Comparison of ENCODE assay signal across 1 cellular context in genomic region chr6:33312361-33313104, GRCh38.
TF ChIP-seq lines count a peak whose summit lies in the region.

No MANE protein-coding gene starts in this region.

TF ChIP-seq in K562, 482 proteins besides CTCF, POLR2A, EP300 and RAD21 (continues in another document):
- TF ChIP-seq HDAC1 (IDR thresholded peaks at IDR 0.05) (peak in 1 of 2 experiments; percentile 73; a peak in 2 of 4 replicates), ZNF282 (CRISPR knock-in tag; IDR thresholded peaks at IDR 0.05) (no peak), ZEB2 (IDR thresholded peaks at IDR 0.05) (peak; percentile 71; the same call in 1 of the 2 replicates), SMAD2 (IDR thresholded peaks at IDR 0.05; ENCODE audit: low read depth, low read length) (no peak), ATF1 (CRISPR knock-in tag; IDR thresholded peaks at IDR 0.05) (no peak), ATF1 (tag; IDR thresholded peaks at IDR 0.05) (peak; percentile 37), ZNF511 (CRISPR knock-in tag; IDR thresholded peaks at IDR 0.05) (peak; percentile 32; the same call in 1 of the 2 replicates), CLOCK (CRISPR knock-in tag; IDR thresholded peaks at IDR 0.05; ENCODE audit: borderline replicate concordance) (no peak), ARID3B (CRISPR knock-in tag; IDR thresholded peaks at IDR 0.05; ENCODE audit: borderline replicate concordance) (no peak), HBP1 (CRISPR knock-in tag; IDR thresholded peaks at IDR 0.05) (no peak), CCNT2 (IDR thresholded peaks at IDR 0.05; ENCODE audit: borderline replicate concordance, extremely low read depth, insufficient read length, low read depth, low read length) (no peak), USF1 (CRISPR knock-in tag; IDR thresholded peaks at IDR 0.05) (peak; percentile 72), BDP1 (IDR thresholded peaks at IDR 0.05; ENCODE audit: insufficient read depth, insufficient read length) (no peak), ZNF197 (CRISPR knock-in tag; IDR thresholded peaks at IDR 0.05; ENCODE audit: low read depth) (no peak), ZBTB9 (CRISPR knock-in tag; IDR thresholded peaks at IDR 0.05) (peak; percentile 32; the same call in 1 of the 2 replicates), PHB (CRISPR knock-in tag; IDR thresholded peaks at IDR 0.05) (no peak), MEIS2 (IDR thresholded peaks at IDR 0.05; ENCODE audit: partially characterized antibody) (peak; percentile 8), VEZF1 (CRISPR knock-in tag; IDR thresholded peaks at IDR 0.05) (peak; percentile 84), IRF1 (CRISPR knock-in tag; IDR thresholded peaks at IDR 0.05; ENCODE audit: borderline replicate concordance) (no peak), USF2 (CRISPR knock-in tag; IDR thresholded peaks at IDR 0.05) (peak; percentile 73), CBX3 (IDR thresholded peaks at IDR 0.05; ENCODE audit: borderline replicate concordance in 1 of 2, low read length in 2 of 2) (0 out of 3 replicates have a peak, but pooled peaks of 1 of the 2 experiments have one; percentile 19), HDAC2 (IDR thresholded peaks at IDR 0.05) (peak; percentile 43; the same call in 1 of the 2 replicates), ZBTB7A (IDR thresholded peaks at IDR 0.05; ENCODE audit: borderline replicate concordance, control insufficient read depth, low read depth, low read length) (peak; percentile 68), CREM (IDR thresholded peaks at IDR 0.05; ENCODE audit: low read depth) (peak; percentile 16; the same call in 1 of the 2 replicates), NKRF (IDR thresholded peaks at IDR 0.05; ENCODE audit: borderline replicate concordance) (peak; percentile 51; the same call in 1 of the 2 replicates), ZFP91 (CRISPR knock-in tag; IDR thresholded peaks at IDR 0.05) (0 out of 2 replicates have a peak, but pooled peaks have one; percentile 53), NCOA2 (IDR thresholded peaks at IDR 0.05; ENCODE audit: partially characterized antibody in 2 of 2) (no peak), CXXC5 (CRISPR knock-in tag; IDR thresholded peaks at IDR 0.05) (peak; percentile 39; the same call in 1 of the 2 replicates), SRSF7 (optimal IDR thresholded peaks at IDR 0.05; ENCODE audit: low read depth, low read length) (no peak), GATA2 (CRISPR knock-in tag; IDR thresholded peaks at IDR 0.05) (peak; percentile 26; the same call in 1 of the 2 replicates), ZNF778 (CRISPR knock-in tag; IDR thresholded peaks at IDR 0.05) (no peak), PKNOX1 (IDR thresholded peaks at IDR 0.05) (peak; percentile 82), DEAF1 (CRISPR knock-in tag; IDR thresholded peaks at IDR 0.05) (no peak), DPF2 (IDR thresholded peaks at IDR 0.05) (0 out of 2 replicates have a peak, but pooled peaks have one; percentile 21), ETV5 (CRISPR knock-in tag; IDR thresholded peaks at IDR 0.05; ENCODE audit: low read depth) (0 out of 2 replicates have a peak, but pooled peaks have one; percentile 44), RAD51 (IDR thresholded peaks at IDR 0.05; ENCODE audit: borderline replicate concordance, low read depth) (peak; percentile 78), TRIM24 (IDR thresholded peaks at IDR 0.05) (no peak), CHCHD3 (CRISPR knock-in tag; IDR thresholded peaks at IDR 0.05) (no peak), TAF9B (IDR thresholded peaks at IDR 0.05; ENCODE audit: partially characterized antibody) (no peak), ATF7 (IDR thresholded peaks at IDR 0.05) (0 out of 2 replicates have a peak, but pooled peaks have one; percentile 20), FOXA1 (IDR thresholded peaks at IDR 0.05; ENCODE audit: borderline replicate concordance) (no peak)
